Comparison of ENCODE assay signal across 1 cellular context in the genomic region with DNA sequence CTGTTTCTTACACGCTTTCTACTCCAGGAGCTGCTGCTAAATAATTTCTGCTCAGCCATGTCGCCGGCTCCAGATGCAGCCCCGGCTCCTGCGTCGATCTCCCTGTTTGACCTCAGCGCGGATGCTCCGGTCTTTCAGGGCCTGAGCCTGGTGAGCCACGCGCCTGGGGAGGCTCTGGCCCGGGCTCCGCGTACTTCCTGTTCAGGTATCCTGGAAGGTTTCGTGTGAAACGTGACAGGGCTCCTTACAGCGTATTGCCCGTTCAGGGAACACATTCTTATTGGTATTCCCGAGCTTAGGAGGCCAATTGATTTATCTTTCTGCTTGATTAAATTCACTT.
A peak's percentile ranks its signal among the peaks of the same experiment; 100 is the strongest.
TF ChIP-seq lines count a peak whose summit lies in the region.

No MANE protein-coding gene starts in this region.

TF ChIP-seq in HepG2, 621 proteins besides CTCF, POLR2A, EP300 and RAD21 (continued from another document and continues in another):
- TF ChIP-seq, protein P1, sequence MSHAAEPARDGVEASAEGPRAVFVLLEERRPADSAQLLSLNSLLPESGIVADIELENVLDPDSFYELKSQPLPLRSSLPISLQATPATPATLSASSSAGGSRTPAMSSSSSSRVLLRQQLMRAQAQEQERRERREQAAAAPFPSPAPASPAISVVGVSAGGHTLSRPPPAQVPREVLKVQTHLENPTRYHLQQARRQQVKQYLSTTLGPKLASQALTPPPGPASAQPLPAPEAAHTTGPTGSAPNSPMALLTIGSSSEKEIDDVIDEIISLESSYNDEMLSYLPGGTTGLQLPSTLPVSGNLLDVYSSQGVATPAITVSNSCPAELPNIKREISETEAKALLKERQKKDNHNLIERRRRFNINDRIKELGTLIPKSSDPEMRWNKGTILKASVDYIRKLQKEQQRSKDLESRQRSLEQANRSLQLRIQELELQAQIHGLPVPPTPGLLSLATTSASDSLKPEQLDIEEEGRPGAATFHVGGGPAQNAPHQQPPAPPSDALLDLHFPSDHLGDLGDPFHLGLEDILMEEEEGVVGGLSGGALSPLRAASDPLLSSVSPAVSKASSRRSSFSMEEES (CRISPR knock-in tag; IDR thresholded peaks at IDR 0.05): 0 out of 2 replicates have a peak, but pooled peaks have one; percentile 23
- TF ChIP-seq CHD2 (IDR thresholded peaks at IDR 0.05; ENCODE audit: low read depth, low read length) (no peak), ELF1 (CRISPR knock-in tag; IDR thresholded peaks at IDR 0.05) (peak; percentile 75), ELF3 (CRISPR knock-in tag; IDR thresholded peaks at IDR 0.05) (peak; percentile 82), HOXA5 (CRISPR knock-in tag; IDR thresholded peaks at IDR 0.05) (no peak; the same call in 1 of the 2 replicates), TCF12 (IDR thresholded peaks at IDR 0.05) (no peak), TCF12 (CRISPR knock-in tag; IDR thresholded peaks at IDR 0.05) (no peak), ZNF563 (CRISPR knock-in tag; IDR thresholded peaks at IDR 0.05) (0 out of 2 replicates have a peak, but pooled peaks have one; percentile 55), MYC (CRISPR knock-in tag; IDR thresholded peaks at IDR 0.05; ENCODE audit: borderline replicate concordance) (peak; percentile 87), MIER3 (CRISPR knock-in tag; IDR thresholded peaks at IDR 0.05; ENCODE audit: borderline replicate concordance) (no peak), ZNF720 (CRISPR knock-in tag; IDR thresholded peaks at IDR 0.05) (no peak), ZBTB20 (CRISPR knock-in tag; IDR thresholded peaks at IDR 0.05; ENCODE audit: borderline replicate concordance, low read depth) (no peak), GFI1 (CRISPR knock-in tag; IDR thresholded peaks at IDR 0.05; ENCODE audit: borderline replicate concordance) (0 out of 2 replicates have a peak, but pooled peaks have one; percentile 3), ZNF761 (CRISPR knock-in tag; conservative IDR thresholded peaks at IDR 0.05) (peak; percentile 63; the same call in 1 of the 2 replicates), ZNF83 (CRISPR knock-in tag; IDR thresholded peaks at IDR 0.05; ENCODE audit: borderline replicate concordance) (peak; percentile 69; the same call in 1 of the 2 replicates), MXI1 (IDR thresholded peaks at IDR 0.05; ENCODE audit: borderline replicate concordance, low read depth, low read length) (peak; percentile 64; the same call in 1 of the 3 replicates), SIX4 (CRISPR knock-in tag; IDR thresholded peaks at IDR 0.05) (no peak), ZNF776 (CRISPR knock-in tag; IDR thresholded peaks at IDR 0.05) (no peak), MBD4 (IDR thresholded peaks at IDR 0.05; ENCODE audit: borderline replicate concordance, low read length) (no peak), SNAI1 (CRISPR knock-in tag; IDR thresholded peaks at IDR 0.05; ENCODE audit: borderline replicate concordance) (no peak), HOXA3 (CRISPR knock-in tag; IDR thresholded peaks at IDR 0.05) (no peak), ZFP36L2 (CRISPR knock-in tag; IDR thresholded peaks at IDR 0.05) (no peak), SCMH1 (CRISPR knock-in tag; IDR thresholded peaks at IDR 0.05; ENCODE audit: borderline replicate concordance) (no peak), ZNF777 (CRISPR knock-in tag; IDR thresholded peaks at IDR 0.05) (peak; percentile 39; the same call in 1 of the 2 replicates), ARNTL (CRISPR knock-in tag; IDR thresholded peaks at IDR 0.05) (no peak), NR2F2 (IDR thresholded peaks at IDR 0.05; ENCODE audit: borderline replicate concordance, low read depth) (no peak), ZNF839 (CRISPR knock-in tag; IDR thresholded peaks at IDR 0.05; ENCODE audit: borderline replicate concordance) (no peak), ZNF143 (CRISPR knock-in tag; IDR thresholded peaks at IDR 0.05) (no peak), NFRKB (IDR thresholded peaks at IDR 0.05) (no peak), SKI (IDR thresholded peaks at IDR 0.05; ENCODE audit: partially characterized antibody) (no peak), ZFP37 (CRISPR knock-in tag; IDR thresholded peaks at IDR 0.05; ENCODE audit: borderline replicate concordance) (no peak; the same call in 1 of the 2 replicates), KLF15 (CRISPR knock-in tag; IDR thresholded peaks at IDR 0.05; ENCODE audit: borderline replicate concordance) (no peak), ZNF234 (CRISPR knock-in tag; conservative IDR thresholded peaks at IDR 0.05) (no peak), ZSCAN30 (CRISPR knock-in tag; IDR thresholded peaks at IDR 0.05) (no peak), ZNF484 (CRISPR knock-in tag; IDR thresholded peaks at IDR 0.05; ENCODE audit: borderline replicate concordance, low read depth) (no peak), FOXA3 (CRISPR knock-in tag; IDR thresholded peaks at IDR 0.05) (no peak), KDM1A (CRISPR knock-in tag; IDR thresholded peaks at IDR 0.05) (no peak), ISL2 (CRISPR knock-in tag; IDR thresholded peaks at IDR 0.05) (no peak), ZNF703 (CRISPR knock-in tag; IDR thresholded peaks at IDR 0.05; ENCODE audit: borderline replicate concordance) (no peak; the same call in 1 of the 2 replicates), STAG1 (CRISPR knock-in tag; IDR thresholded peaks at IDR 0.05) (peak; percentile 31), HDAC6 (IDR thresholded peaks at IDR 0.05; ENCODE audit: low read depth, low read length) (no peak), ZBTB8A (CRISPR knock-in tag; IDR thresholded peaks at IDR 0.05; ENCODE audit: borderline replicate concordance, low read depth) (no peak), JUND (CRISPR knock-in tag; IDR thresholded peaks at IDR 0.05) (no peak), ZNF34 (CRISPR knock-in tag; IDR thresholded peaks at IDR 0.05; ENCODE audit: borderline replicate concordance) (no peak)
- TF ChIP-seq, protein P2, sequence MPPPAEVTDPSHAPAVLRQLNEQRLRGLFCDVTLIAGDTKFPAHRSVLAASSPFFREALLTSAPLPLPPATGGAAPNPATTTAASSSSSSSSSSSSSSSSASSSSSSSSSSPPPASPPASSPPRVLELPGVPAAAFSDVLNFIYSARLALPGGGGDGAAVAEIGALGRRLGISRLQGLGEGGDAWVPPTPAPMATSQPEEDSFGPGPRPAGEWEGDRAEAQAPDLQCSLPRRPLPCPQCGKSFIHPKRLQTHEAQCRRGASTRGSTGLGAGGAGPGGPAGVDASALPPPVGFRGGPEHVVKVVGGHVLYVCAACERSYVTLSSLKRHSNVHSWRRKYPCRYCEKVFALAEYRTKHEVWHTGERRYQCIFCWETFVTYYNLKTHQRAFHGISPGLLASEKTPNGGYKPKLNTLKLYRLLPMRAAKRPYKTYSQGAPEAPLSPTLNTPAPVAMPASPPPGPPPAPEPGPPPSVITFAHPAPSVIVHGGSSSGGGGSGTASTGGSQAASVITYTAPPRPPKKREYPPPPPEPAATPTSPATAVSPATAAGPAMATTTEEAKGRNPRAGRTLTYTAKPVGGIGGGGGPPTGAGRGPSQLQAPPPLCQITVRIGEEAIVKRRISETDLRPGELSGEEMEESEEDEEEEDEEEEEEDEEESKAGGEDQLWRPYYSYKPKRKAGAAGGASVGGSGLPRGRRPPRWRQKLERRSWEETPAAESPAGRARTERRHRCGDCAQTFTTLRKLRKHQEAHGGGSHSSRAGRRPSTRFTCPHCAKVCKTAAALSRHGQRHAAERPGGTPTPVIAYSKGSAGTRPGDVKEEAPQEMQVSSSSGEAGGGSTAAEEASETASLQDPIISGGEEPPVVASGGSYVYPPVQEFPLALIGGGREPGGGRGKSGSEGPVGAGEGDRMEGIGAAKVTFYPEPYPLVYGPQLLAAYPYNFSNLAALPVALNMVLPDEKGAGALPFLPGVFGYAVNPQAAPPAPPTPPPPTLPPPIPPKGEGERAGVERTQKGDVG (CRISPR knock-in tag; IDR thresholded peaks at IDR 0.05; ENCODE audit: borderline replicate concordance): no peak
- TF ChIP-seq, protein P3, sequence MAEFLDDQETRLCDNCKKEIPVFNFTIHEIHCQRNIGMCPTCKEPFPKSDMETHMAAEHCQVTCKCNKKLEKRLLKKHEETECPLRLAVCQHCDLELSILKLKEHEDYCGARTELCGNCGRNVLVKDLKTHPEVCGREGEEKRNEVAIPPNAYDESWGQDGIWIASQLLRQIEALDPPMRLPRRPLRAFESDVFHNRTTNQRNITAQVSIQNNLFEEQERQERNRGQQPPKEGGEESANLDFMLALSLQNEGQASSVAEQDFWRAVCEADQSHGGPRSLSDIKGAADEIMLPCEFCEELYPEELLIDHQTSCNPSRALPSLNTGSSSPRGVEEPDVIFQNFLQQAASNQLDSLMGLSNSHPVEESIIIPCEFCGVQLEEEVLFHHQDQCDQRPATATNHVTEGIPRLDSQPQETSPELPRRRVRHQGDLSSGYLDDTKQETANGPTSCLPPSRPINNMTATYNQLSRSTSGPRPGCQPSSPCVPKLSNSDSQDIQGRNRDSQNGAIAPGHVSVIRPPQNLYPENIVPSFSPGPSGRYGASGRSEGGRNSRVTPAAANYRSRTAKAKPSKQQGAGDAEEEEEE (CRISPR knock-in tag; IDR thresholded peaks at IDR 0.05; ENCODE audit: borderline replicate concordance): no peak
- TF ChIP-seq, protein P4, sequence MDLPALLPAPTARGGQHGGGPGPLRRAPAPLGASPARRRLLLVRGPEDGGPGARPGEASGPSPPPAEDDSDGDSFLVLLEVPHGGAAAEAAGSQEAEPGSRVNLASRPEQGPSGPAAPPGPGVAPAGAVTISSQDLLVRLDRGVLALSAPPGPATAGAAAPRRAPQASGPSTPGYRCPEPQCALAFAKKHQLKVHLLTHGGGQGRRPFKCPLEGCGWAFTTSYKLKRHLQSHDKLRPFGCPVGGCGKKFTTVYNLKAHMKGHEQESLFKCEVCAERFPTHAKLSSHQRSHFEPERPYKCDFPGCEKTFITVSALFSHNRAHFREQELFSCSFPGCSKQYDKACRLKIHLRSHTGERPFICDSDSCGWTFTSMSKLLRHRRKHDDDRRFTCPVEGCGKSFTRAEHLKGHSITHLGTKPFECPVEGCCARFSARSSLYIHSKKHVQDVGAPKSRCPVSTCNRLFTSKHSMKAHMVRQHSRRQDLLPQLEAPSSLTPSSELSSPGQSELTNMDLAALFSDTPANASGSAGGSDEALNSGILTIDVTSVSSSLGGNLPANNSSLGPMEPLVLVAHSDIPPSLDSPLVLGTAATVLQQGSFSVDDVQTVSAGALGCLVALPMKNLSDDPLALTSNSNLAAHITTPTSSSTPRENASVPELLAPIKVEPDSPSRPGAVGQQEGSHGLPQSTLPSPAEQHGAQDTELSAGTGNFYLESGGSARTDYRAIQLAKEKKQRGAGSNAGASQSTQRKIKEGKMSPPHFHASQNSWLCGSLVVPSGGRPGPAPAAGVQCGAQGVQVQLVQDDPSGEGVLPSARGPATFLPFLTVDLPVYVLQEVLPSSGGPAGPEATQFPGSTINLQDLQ (CRISPR knock-in tag; IDR thresholded peaks at IDR 0.05): no peak
- TF ChIP-seq, protein P5, sequence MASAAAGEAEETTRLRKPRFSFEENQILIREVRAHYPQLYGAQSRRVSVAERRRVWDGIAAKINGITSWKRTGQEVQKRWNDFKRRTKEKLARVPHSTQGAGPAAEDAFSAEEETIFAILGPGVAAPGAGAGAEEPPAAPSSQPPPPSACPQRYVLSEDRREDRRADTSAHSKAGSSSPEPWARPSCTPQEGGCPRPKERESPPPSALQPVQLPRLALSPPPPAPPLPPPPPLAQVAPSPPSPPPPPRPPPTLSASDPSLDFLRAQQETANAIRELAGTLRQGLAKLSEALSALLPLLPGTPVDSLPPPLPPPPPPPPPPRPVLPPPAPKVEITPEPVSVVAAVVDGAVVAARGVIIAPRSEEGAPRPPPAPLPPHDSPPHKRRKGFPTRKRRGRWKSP (CRISPR knock-in tag; IDR thresholded peaks at IDR 0.05): 0 out of 2 replicates have a peak, but pooled peaks have one; percentile 8
- TF ChIP-seq, protein P6, sequence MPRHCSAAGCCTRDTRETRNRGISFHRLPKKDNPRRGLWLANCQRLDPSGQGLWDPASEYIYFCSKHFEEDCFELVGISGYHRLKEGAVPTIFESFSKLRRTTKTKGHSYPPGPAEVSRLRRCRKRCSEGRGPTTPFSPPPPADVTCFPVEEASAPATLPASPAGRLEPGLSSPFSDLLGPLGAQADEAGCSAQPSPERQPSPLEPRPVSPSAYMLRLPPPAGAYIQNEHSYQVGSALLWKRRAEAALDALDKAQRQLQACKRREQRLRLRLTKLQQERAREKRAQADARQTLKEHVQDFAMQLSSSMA (CRISPR knock-in tag; IDR thresholded peaks at IDR 0.05): no peak
- TF ChIP-seq, protein P7, sequence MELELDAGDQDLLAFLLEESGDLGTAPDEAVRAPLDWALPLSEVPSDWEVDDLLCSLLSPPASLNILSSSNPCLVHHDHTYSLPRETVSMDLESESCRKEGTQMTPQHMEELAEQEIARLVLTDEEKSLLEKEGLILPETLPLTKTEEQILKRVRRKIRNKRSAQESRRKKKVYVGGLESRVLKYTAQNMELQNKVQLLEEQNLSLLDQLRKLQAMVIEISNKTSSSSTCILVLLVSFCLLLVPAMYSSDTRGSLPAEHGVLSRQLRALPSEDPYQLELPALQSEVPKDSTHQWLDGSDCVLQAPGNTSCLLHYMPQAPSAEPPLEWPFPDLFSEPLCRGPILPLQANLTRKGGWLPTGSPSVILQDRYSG (CRISPR knock-in tag; IDR thresholded peaks at IDR 0.05): no peak
- TF ChIP-seq, protein P8, sequence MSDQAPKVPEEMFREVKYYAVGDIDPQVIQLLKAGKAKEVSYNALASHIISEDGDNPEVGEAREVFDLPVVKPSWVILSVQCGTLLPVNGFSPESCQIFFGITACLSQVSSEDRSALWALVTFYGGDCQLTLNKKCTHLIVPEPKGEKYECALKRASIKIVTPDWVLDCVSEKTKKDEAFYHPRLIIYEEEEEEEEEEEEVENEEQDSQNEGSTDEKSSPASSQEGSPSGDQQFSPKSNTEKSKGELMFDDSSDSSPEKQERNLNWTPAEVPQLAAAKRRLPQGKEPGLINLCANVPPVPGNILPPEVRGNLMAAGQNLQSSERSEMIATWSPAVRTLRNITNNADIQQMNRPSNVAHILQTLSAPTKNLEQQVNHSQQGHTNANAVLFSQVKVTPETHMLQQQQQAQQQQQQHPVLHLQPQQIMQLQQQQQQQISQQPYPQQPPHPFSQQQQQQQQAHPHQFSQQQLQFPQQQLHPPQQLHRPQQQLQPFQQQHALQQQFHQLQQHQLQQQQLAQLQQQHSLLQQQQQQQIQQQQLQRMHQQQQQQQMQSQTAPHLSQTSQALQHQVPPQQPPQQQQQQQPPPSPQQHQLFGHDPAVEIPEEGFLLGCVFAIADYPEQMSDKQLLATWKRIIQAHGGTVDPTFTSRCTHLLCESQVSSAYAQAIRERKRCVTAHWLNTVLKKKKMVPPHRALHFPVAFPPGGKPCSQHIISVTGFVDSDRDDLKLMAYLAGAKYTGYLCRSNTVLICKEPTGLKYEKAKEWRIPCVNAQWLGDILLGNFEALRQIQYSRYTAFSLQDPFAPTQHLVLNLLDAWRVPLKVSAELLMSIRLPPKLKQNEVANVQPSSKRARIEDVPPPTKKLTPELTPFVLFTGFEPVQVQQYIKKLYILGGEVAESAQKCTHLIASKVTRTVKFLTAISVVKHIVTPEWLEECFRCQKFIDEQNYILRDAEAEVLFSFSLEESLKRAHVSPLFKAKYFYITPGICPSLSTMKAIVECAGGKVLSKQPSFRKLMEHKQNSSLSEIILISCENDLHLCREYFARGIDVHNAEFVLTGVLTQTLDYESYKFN (CRISPR knock-in tag; conservative IDR thresholded peaks at IDR 0.05): no peak
- TF ChIP-seq, protein P9, sequence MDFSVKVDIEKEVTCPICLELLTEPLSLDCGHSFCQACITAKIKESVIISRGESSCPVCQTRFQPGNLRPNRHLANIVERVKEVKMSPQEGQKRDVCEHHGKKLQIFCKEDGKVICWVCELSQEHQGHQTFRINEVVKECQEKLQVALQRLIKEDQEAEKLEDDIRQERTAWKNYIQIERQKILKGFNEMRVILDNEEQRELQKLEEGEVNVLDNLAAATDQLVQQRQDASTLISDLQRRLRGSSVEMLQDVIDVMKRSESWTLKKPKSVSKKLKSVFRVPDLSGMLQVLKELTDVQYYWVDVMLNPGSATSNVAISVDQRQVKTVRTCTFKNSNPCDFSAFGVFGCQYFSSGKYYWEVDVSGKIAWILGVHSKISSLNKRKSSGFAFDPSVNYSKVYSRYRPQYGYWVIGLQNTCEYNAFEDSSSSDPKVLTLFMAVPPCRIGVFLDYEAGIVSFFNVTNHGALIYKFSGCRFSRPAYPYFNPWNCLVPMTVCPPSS (IDR thresholded peaks at IDR 0.05): no peak
